11 cellular contexts compared by ENCODE assay signal in the genomic region with DNA sequence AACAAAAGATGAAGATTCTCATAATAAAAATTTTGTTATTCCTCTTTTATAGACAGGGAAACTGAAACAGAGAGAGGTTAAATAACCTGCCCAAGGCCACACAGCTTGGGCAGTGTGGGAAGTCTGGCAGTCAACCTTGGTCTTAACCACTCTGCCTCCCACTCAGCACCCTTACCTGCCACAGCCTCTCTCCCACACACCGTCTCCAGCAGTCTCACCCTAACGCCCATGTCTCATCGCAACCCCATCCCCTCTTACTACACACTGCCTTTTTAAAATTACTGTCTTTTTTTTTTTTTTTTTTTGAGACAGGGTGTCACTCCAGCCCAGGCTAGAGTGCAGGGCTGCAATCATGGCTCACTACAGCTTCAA. TPM values are rescaled to one million over a fixed set of nuclear protein-coding genes. Genes with fewer than 3 reads are reported as not detected.
DNase-seq lines count a peak whose midpoint lies in the region.
"Had no signal": no experiment of that assay in that cellular context is flagged by ENCODE, and none has a peak within 500 bp of the region (broad histone marks: within the 10 kb centered on the region; RNA-seq: fewer than 3 reads in every experiment).

No MANE protein-coding gene starts in this region.

- peak overlapping the region; percentile 85 for H3K27ac ChIP-seq in layer of hippocampus (ENCODE audit: low read depth, low read length)
- H3K27ac ChIP-seq: right lobe of liver had no signal

- CTCF ChIA-PET in activated naive CD4-positive, alpha-beta T cell treated with anti-CD3 and anti-CD28 coated beads for 36 hours (lab: Charles Lee) = interaction anchor here (0.7 to 2.3 kb wide), 10 partner anchors 8 to 208 kb away, joined by 3 to 14 read pairs (median 5); no protein-coding TSS in a partner anchor

- peak overlapping the region; percentile 38 for H3K4me3 Mint-ChIP-seq in activated naive CD4-positive, alpha-beta T cell treated with anti-CD3 and anti-CD28 coated beads for 36 hours
- peak overlapping the region; percentile 59 for H3K4me3 Mint-ChIP-seq in stimulated activated naive CD8-positive, alpha-beta T cell treated with anti-CD3 and anti-CD28 coated beads, Interleukin-15, Interleukin-2, amounts not matched to agents 100 ng/mL and 50 ng/mL, for 24 hours
- H3K4me3 Mint-ChIP-seq: IgD-negative memory B cell had no signal

- H3K9me3 Mint-ChIP-seq in activated naive CD4-positive, alpha-beta T cell treated with anti-CD3 and anti-CD28 coated beads for 36 hours = no peaks in the 10 kb centered on the region
- no peaks in the 10 kb centered on the region for H3K9me3 Mint-ChIP-seq in stimulated activated naive CD8-positive, alpha-beta T cell treated with anti-CD3 and anti-CD28 coated beads, Interleukin-15, Interleukin-2, amounts not matched to agents 100 ng/mL and 50 ng/mL, for 24 hours
- H3K9me3 Mint-ChIP-seq: IgD-negative memory B cell had no signal

- no peaks in the 10 kb centered on the region for H3K27me3 Mint-ChIP-seq in activated naive CD4-positive, alpha-beta T cell treated with anti-CD3 and anti-CD28 coated beads for 36 hours (ENCODE audit: low read depth)
- no peaks in the 10 kb centered on the region for H3K27me3 Mint-ChIP-seq in stimulated activated naive CD8-positive, alpha-beta T cell treated with anti-CD3 and anti-CD28 coated beads, Interleukin-15, Interleukin-2, amounts not matched to agents 100 ng/mL and 50 ng/mL, for 24 hours
- H3K27me3 Mint-ChIP-seq: IgD-negative memory B cell had no signal

- H3K4me1 Mint-ChIP-seq in activated naive CD4-positive, alpha-beta T cell treated with anti-CD3 and anti-CD28 coated beads for 36 hours (ENCODE audit: low read depth) = peaks cover 75% of the 10 kb centered on the region
- peaks cover 70% of the 10 kb centered on the region for H3K4me1 Mint-ChIP-seq in stimulated activated naive CD8-positive, alpha-beta T cell treated with anti-CD3 and anti-CD28 coated beads, Interleukin-15, Interleukin-2, amounts not matched to agents 100 ng/mL and 50 ng/mL, for 24 hours (ENCODE audit: low read depth)

- H3K36me3 Mint-ChIP-seq in activated naive CD4-positive, alpha-beta T cell treated with anti-CD3 and anti-CD28 coated beads for 36 hours (ENCODE audit: low read depth) = peaks cover 1% of the 10 kb centered on the region
- H3K36me3 Mint-ChIP-seq in stimulated activated naive CD8-positive, alpha-beta T cell treated with anti-CD3 and anti-CD28 coated beads, Interleukin-15, Interleukin-2, amounts not matched to agents 100 ng/mL and 50 ng/mL, for 24 hours (ENCODE audit: low read depth) = peaks cover 1% of the 10 kb centered on the region
- H3K36me3 Mint-ChIP-seq: IgD-negative memory B cell had no signal

- DNase-seq in activated T-cell treated with anti-CD3 and anti-CD28 coated beads for 48 hours (ENCODE audit: low read depth) (peak; percentile 25), activated T-cell treated with anti-CD3 and anti-CD28 coated beads for 4 hours (no peak), ureter (ENCODE audit: low spot score) (no peak), activated gamma-delta T cell treated with Interleukin-2 at 50 U/mL for 16 hours (no peak), SKM-1 treated with dmso at 0.1 percent for 144 hours (lab: John Stamatoyannopoulos, UW; ENCODE audit: unreplicated experiment) (no peak)
- DNase-seq in activated naive CD4-positive, alpha-beta T cell treated with anti-CD3 and anti-CD28 coated beads for 36 hours = no peak
- DNase-seq: AML-193 had no signal

- H3K27ac Mint-ChIP-seq in activated naive CD4-positive, alpha-beta T cell treated with anti-CD3 and anti-CD28 coated beads for 36 hours = peak overlapping the region; percentile 82
- peak overlapping the region; percentile 71 for H3K27ac Mint-ChIP-seq in stimulated activated naive CD8-positive, alpha-beta T cell treated with anti-CD3 and anti-CD28 coated beads, Interleukin-15, Interleukin-2, amounts not matched to agents 100 ng/mL and 50 ng/mL, for 24 hours

- intact Hi-C loops in activated naive CD4-positive, alpha-beta T cell treated with anti-CD3 and anti-CD28 coated beads for 36 hours (cut with micrococcal nuclease) = loop anchor here (1.0 kb wide), 2 partner anchors 46 to 206 kb away; no protein-coding TSS in a partner anchor

- no peaks in the 10 kb centered on the region for H3K27me3 ChIP-seq in layer of hippocampus (ENCODE audit: control insufficient read depth, insufficient read depth, low read length)
- H3K27me3 ChIP-seq: right lobe of liver had no signal

RNA-seq across cellular contexts. Expression of a gene that starts 25.0 kb away (rescaled TPM):
- 10 to 100 TPM; 15.7 to 16.6 TPM for total RNA-seq in activated naive CD4-positive, alpha-beta T cell treated with anti-CD3 and anti-CD28 coated beads for 36 hours
- total RNA-seq in ureter = 53.4 TPM
